In the genomic region with DNA sequence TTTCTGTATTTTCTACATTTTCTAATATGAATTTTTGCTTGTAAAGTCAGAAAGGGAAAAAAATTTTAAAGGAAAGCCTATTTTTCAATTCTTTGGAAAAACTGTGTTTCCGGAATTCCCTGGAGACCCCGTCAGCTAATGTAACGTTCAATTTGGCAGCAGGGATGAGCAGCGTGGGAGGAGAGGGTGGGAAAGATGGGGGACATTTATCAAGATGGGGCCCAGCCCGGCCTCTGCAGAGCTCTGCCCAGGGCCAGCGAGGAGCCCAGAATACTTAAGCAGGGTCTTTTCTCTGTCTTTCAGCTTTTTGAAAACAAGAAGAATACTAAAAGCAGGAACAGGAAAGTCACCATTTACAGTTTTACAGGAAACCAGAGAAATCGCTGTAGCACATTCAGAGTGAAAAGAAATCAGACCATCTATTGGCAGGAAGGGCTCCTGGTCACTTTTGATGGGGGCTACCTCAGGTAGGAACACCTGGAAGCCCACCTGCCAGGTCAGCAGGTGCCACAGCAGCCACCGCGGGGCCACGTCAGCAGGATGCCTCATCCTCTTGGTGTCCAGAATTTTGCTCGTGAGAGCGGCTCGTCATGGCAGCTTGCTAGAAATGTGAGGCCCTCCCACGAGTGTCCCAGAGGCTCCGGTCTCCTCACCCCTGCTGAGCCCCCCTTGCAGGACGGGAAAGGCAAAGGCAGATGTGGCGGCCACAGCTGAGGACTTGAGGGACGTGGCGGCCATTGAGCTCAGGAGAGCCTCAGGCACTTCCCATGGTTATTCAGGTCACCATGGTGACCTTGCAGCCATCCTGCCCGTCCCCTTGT, we compare ENCODE assay signal across 19 cellular contexts.
DNase-seq lines count a peak whose midpoint lies in the region; ATAC-seq and TF ChIP-seq lines count a peak whose summit lies in the region.
"Had no signal": no experiment of that assay in that cellular context is flagged by ENCODE, and none has a peak within 500 bp of the region (broad histone marks: within the 10 kb centered on the region; RNA-seq: fewer than 3 reads in every experiment).

No MANE protein-coding gene starts in this region.

- no peaks in the 10 kb centered on the region for H3K4me1 Mint-ChIP-seq in activated CD4-positive, alpha-beta memory T cell treated with anti-CD3 and anti-CD28 coated beads for 36 hours (ENCODE audit: low read depth)
- no peaks in the 10 kb centered on the region for H3K4me1 Mint-ChIP-seq in activated CD4-positive, alpha-beta memory T cell treated with anti-CD3 and anti-CD28 coated beads, Interleukin-2, amount 10 ng/mL, durations not matched to agents 7 days and 5 days
- no peaks in the 10 kb centered on the region for H3K4me1 Mint-ChIP-seq in T-helper 2 cell treated with Interferon-gamma antibody and Interleukin-4, amounts not matched to agents 5 μg/mL and 100 μg/mL, for 36 hours (ENCODE audit: low read depth)
- H3K4me1 Mint-ChIP-seq: naive thymus-derived CD4-positive, alpha-beta T cell had no signal

- no peak for ATAC-seq in GM18511 (IDR thresholded peaks at IDR 0.05; ENCODE audit: unreplicated experiment)
- ATAC-seq: left colon; naive thymus-derived CD4-positive, alpha-beta T cell had no signal

- no peaks in the 10 kb centered on the region for H3K9me3 ChIP-seq in stomach
- H3K9me3 ChIP-seq: uterus had no signal

- H3K9me3 Mint-ChIP-seq in activated CD4-positive, alpha-beta memory T cell treated with anti-CD3 and anti-CD28 coated beads for 36 hours = no peaks in the 10 kb centered on the region
- no peaks in the 10 kb centered on the region for H3K9me3 Mint-ChIP-seq in activated CD4-positive, alpha-beta memory T cell treated with anti-CD3 and anti-CD28 coated beads, Interleukin-2, amount 10 ng/mL, durations not matched to agents 7 days and 5 days
- H3K9me3 Mint-ChIP-seq in T-helper 2 cell treated with Interferon-gamma antibody and Interleukin-4, amounts not matched to agents 5 μg/mL and 100 μg/mL, for 36 hours = no peaks in the 10 kb centered on the region
- H3K9me3 Mint-ChIP-seq: naive thymus-derived CD4-positive, alpha-beta T cell; stimulated activated naive CD8-positive, alpha-beta T cell treated with anti-CD3 and anti-CD28 coated beads, Interleukin-15, Interleukin-2, amounts not matched to agents 100 ng/mL and 50 ng/mL, for 24 hours had no signal

- H3K36me3 ChIP-seq in stomach = peaks cover 5 to 78% (median 67%) of the 10 kb centered on the region in 4 donors
- H3K36me3 ChIP-seq: uterus had no signal

- POLR2A ChIA-PET in activated CD4-positive, alpha-beta memory T cell treated with anti-CD3 and anti-CD28 coated beads for 36 hours (lab: Charles Lee) = no interaction called here
- POLR2A ChIA-PET in activated CD4-positive, alpha-beta memory T cell treated with anti-CD3 and anti-CD28 coated beads, Interleukin-2, amount 10 ng/mL, durations not matched to agents 7 days and 5 days (lab: Charles Lee) = interaction anchor here (1.2 kb wide), 1 partner anchor 245 kb away, joined by 3 read pairs; no protein-coding TSS in a partner anchor

- peaks cover 2% of the 10 kb centered on the region for H3K27me3 Mint-ChIP-seq in activated CD4-positive, alpha-beta memory T cell treated with anti-CD3 and anti-CD28 coated beads for 36 hours
- H3K27me3 Mint-ChIP-seq in activated CD4-positive, alpha-beta memory T cell treated with anti-CD3 and anti-CD28 coated beads, Interleukin-2, amount 10 ng/mL, durations not matched to agents 7 days and 5 days = no peaks in the 10 kb centered on the region
- H3K27me3 Mint-ChIP-seq in T-helper 2 cell treated with Interferon-gamma antibody and Interleukin-4, amounts not matched to agents 5 μg/mL and 100 μg/mL, for 36 hours (ENCODE audit: low read depth) = no peaks in the 10 kb centered on the region
- H3K27me3 Mint-ChIP-seq: stimulated activated naive CD8-positive, alpha-beta T cell treated with anti-CD3 and anti-CD28 coated beads, Interleukin-15, Interleukin-2, amounts not matched to agents 100 ng/mL and 50 ng/mL, for 24 hours had no signal

- intact Hi-C loops in activated CD4-positive, alpha-beta memory T cell treated with anti-CD3 and anti-CD28 coated beads for 36 hours (cut with micrococcal nuclease) = no loop called here
- intact Hi-C loops in stomach (cut with DNase I; ENCODE audit: low total_unique reads) = no loop called here

- no peak overlapping the region for H3K27ac ChIP-seq in stomach
- H3K27ac ChIP-seq: C4-2B, VCaP had no signal

- CTCF ChIA-PET in activated CD4-positive, alpha-beta memory T cell treated with anti-CD3 and anti-CD28 coated beads for 36 hours (lab: Charles Lee) = interaction anchor here (0.6 kb wide), 1 partner anchor 205 kb away, joined by 3 read pairs; no protein-coding TSS in a partner anchor
- CTCF ChIA-PET in activated CD4-positive, alpha-beta memory T cell treated with anti-CD3 and anti-CD28 coated beads, Interleukin-2, amount 10 ng/mL, durations not matched to agents 7 days and 5 days (lab: Charles Lee) = interaction anchor here (0.6 kb wide), 1 partner anchor 587 kb away, joined by 3 read pairs; no protein-coding TSS in a partner anchor

- no peak for TF ChIP-seq POLR2A in stomach (IDR thresholded peaks at IDR 0.05)

- H3K27me3 ChIP-seq in stomach = no peaks in the 10 kb centered on the region
- H3K27me3 ChIP-seq: uterus had no signal

- peaks cover 0 to 6% (median 0%) of the 10 kb centered on the region in 4 donors for H3K4me1 ChIP-seq in stomach

- TF ChIP-seq EP300 in stomach (IDR thresholded peaks at IDR 0.05) = no peak

- H3K4me3 ChIP-seq in stomach = no peak overlapping the region
- H3K4me3 ChIP-seq: uterus had no signal

- WGBS in stomach, 5 donors = 83 to 90% (median 87%) methylated on average over 19 to 20 of the region's 20 CpGs

- no peak overlapping the region for H3K27ac Mint-ChIP-seq in activated CD4-positive, alpha-beta memory T cell treated with anti-CD3 and anti-CD28 coated beads for 36 hours
- H3K27ac Mint-ChIP-seq in activated CD4-positive, alpha-beta memory T cell treated with anti-CD3 and anti-CD28 coated beads, Interleukin-2, amount 10 ng/mL, durations not matched to agents 7 days and 5 days = no peak overlapping the region
- H3K27ac Mint-ChIP-seq in T-helper 2 cell treated with Interferon-gamma antibody and Interleukin-4, amounts not matched to agents 5 μg/mL and 100 μg/mL, for 36 hours = no peak overlapping the region
- H3K27ac Mint-ChIP-seq: naive thymus-derived CD4-positive, alpha-beta T cell; stimulated activated naive CD8-positive, alpha-beta T cell treated with anti-CD3 and anti-CD28 coated beads, Interleukin-15, Interleukin-2, amounts not matched to agents 100 ng/mL and 50 ng/mL, for 24 hours had no signal

- no peaks in the 10 kb centered on the region for H3K36me3 Mint-ChIP-seq in activated CD4-positive, alpha-beta memory T cell treated with anti-CD3 and anti-CD28 coated beads for 36 hours
- no peaks in the 10 kb centered on the region for H3K36me3 Mint-ChIP-seq in activated CD4-positive, alpha-beta memory T cell treated with anti-CD3 and anti-CD28 coated beads, Interleukin-2, amount 10 ng/mL, durations not matched to agents 7 days and 5 days (ENCODE audit: low read depth)
- H3K36me3 Mint-ChIP-seq in T-helper 2 cell treated with Interferon-gamma antibody and Interleukin-4, amounts not matched to agents 5 μg/mL and 100 μg/mL, for 36 hours (ENCODE audit: low read depth) = no peaks in the 10 kb centered on the region
- H3K36me3 Mint-ChIP-seq: naive thymus-derived CD4-positive, alpha-beta T cell had no signal

- no peak overlapping the region for H3K4me3 Mint-ChIP-seq in activated CD4-positive, alpha-beta memory T cell treated with anti-CD3 and anti-CD28 coated beads for 36 hours
- no peak overlapping the region for H3K4me3 Mint-ChIP-seq in activated CD4-positive, alpha-beta memory T cell treated with anti-CD3 and anti-CD28 coated beads, Interleukin-2, amount 10 ng/mL, durations not matched to agents 7 days and 5 days
- H3K4me3 Mint-ChIP-seq in T-helper 2 cell treated with Interferon-gamma antibody and Interleukin-4, amounts not matched to agents 5 μg/mL and 100 μg/mL, for 36 hours = no peak overlapping the region
- H3K4me3 Mint-ChIP-seq: naive thymus-derived CD4-positive, alpha-beta T cell; stimulated activated naive CD8-positive, alpha-beta T cell treated with anti-CD3 and anti-CD28 coated beads, Interleukin-15, Interleukin-2, amounts not matched to agents 100 ng/mL and 50 ng/mL, for 24 hours had no signal

- DNase-seq in activated CD4-positive, alpha-beta memory T cell treated with anti-CD3 and anti-CD28 coated beads for 36 hours = peak; percentile 2
- no peak for DNase-seq in activated CD4-positive, alpha-beta memory T cell treated with anti-CD3 and anti-CD28 coated beads, Interleukin-2, amount 10 ng/mL, durations not matched to agents 7 days and 5 days
- DNase-seq in ecto neural progenitor cell (ENCODE audit: low spot score) (peak; percentile 61), mesenteric fat pad (ENCODE audit: low spot score) (peak; percentile 60), stomach (peak; percentile 18), medulla oblongata (ENCODE audit: extremely low spot score) (no peak)
- no peak for DNase-seq in T-helper 2 cell treated with Interferon-gamma antibody and Interleukin-4, amounts not matched to agents 5 μg/mL and 100 μg/mL, for 36 hours (ENCODE audit: low spot score)
- DNase-seq: activated naive CD4-positive, alpha-beta T cell treated with Interleukin-2 at 50 U/mL for 16 hours; DMS153; foreskin fibroblast; NCI-H1092 treated with DMSO at 0.1 percent for 48 hours; RPMI8226 had no signal

- no peak for TF ChIP-seq CTCF in stomach (IDR thresholded peaks at IDR 0.05)

Comparison
In these comparisons a context has a peak if more than half of its experiments do, and no peak if none do; other contexts are left out.
1. DNase-seq: peak in activated CD4-positive, alpha-beta memory T cell treated with anti-CD3 and anti-CD28 coated beads for 36 hours (single experiment), ecto neural progenitor cell (single experiment), mesenteric fat pad (single experiment) and stomach (single experiment); none in activated CD4-positive, alpha-beta memory T cell treated with anti-CD3 and anti-CD28 coated beads, Interleukin-2, amount 10 ng/mL, durations not matched to agents 7 days and 5 days (single experiment), medulla oblongata (single experiment) and T-helper 2 cell treated with Interferon-gamma antibody and Interleukin-4, amounts not matched to agents 5 μg/mL and 100 μg/mL, for 36 hours (single experiment).